ENCODE assay signal across 1 cellular context in genomic region chr19:13882419-13882795, GRCh38.
TF ChIP-seq lines count a peak whose summit lies in the region.

No MANE protein-coding gene starts in this region.

TF ChIP-seq in GM12878, 131 proteins besides CTCF, POLR2A, EP300 and RAD21:
- TF ChIP-seq ZBTB33 (IDR thresholded peaks at IDR 0.05), result no peak
